In genomic region chr2:212665948-212666347, GRCh38 we compare ENCODE assay signal across 20 cellular contexts.
"Had no signal": no experiment of that assay in that cellular context is flagged by ENCODE, and none has a peak within 500 bp of the region (broad histone marks: within the 10 kb centered on the region; RNA-seq: fewer than 3 reads in every experiment).

No MANE protein-coding gene starts in this region.

- H3K4me1 ChIP-seq: left lung, uterus had no signal

- DNase-seq: activated CD4-positive, alpha-beta memory T cell treated with anti-CD3 and anti-CD28 coated beads for 36 hours; activated CD4-positive, alpha-beta T cell treated with anti-CD3 and anti-CD28 coated beads for 4 hours; activated CD4-positive, CD25-positive, alpha-beta regulatory T cell; activated effector memory CD4-positive, alpha-beta T cell treated with anti-CD3 and anti-CD28 coated beads, Interleukin-2, amount 50 U/mL, for 16 hours; activated naive CD4-positive, alpha-beta T cell treated with anti-CD3 and anti-CD28 coated beads, Interleukin-2, amount 10 ng/mL, durations not matched to agents 7 days and 5 days; anterior cingulate cortex; caudate nucleus; effector memory CD4-positive, alpha-beta T cell; foreskin melanocyte; kidney glomerular epithelial cell; left lung; naive thymus-derived CD4-positive, alpha-beta T cell; occipital lobe; stimulated activated CD4-positive, alpha-beta T cell treated with anti-CD3 and anti-CD28 coated beads, Interleukin-15, amount 100 ng/mL, for 24 hours; trophoblast cell; uterus had no signal

- H3K27me3 ChIP-seq: left lung, uterus had no signal

- H3K4me2 ChIP-seq: smooth muscle cell had no signal

- ATAC-seq: left lung; naive thymus-derived CD4-positive, alpha-beta T cell; sciatic nerve; stimulated activated memory B cell treated with anti-CD40 and anti-IgM and Interleukin-4, amounts not matched to agents 10 μg/mL and 1 μg/mL and 100 μg/mL, for 72 hours had no signal

- H3K27ac ChIP-seq: left lung, uterus had no signal

- H3K9me3 ChIP-seq: left lung, uterus had no signal

- H3K4me3 ChIP-seq: left lung, lung, smooth muscle cell, uterus had no signal

- H3K36me3 ChIP-seq: left lung, uterus had no signal
